ENCODE assay signal across 11 cellular contexts in genomic region chr1:172449012-172449584, GRCh38. TPM values are rescaled to one million over a fixed set of nuclear protein-coding genes. Genes with fewer than 3 reads are reported as not detected.
DNase-seq lines count a peak whose midpoint lies in the region; ATAC-seq and TF ChIP-seq lines count a peak whose summit lies in the region.
"Had no signal": no experiment of that assay in that cellular context is flagged by ENCODE, and none has a peak within 500 bp of the region (broad histone marks: within the 10 kb centered on the region; RNA-seq: fewer than 3 reads in every experiment).

No MANE protein-coding gene starts in this region.

- no peaks in the 10 kb centered on the region for H3K36me3 Mint-ChIP-seq in activated CD8-positive, alpha-beta T cell treated with anti-CD3 and anti-CD28 coated beads for 36 hours (ENCODE audit: low read depth)
- H3K36me3 Mint-ChIP-seq in activated CD8-positive, alpha-beta T cell treated with anti-CD3 and anti-CD28 coated beads, Interleukin-2, amount 10 ng/mL, durations not matched to agents 7 days and 5 days (ENCODE audit: low read depth), result no peaks in the 10 kb centered on the region
- no peaks in the 10 kb centered on the region for H3K36me3 Mint-ChIP-seq in MCF 10A (ENCODE audit: insufficient read depth, unreplicated experiment)

- H3K4me1 Mint-ChIP-seq in activated CD8-positive, alpha-beta T cell treated with anti-CD3 and anti-CD28 coated beads for 36 hours (ENCODE audit: low read depth), result peaks cover 27% of the 10 kb centered on the region
- H3K4me1 Mint-ChIP-seq in activated CD8-positive, alpha-beta T cell treated with anti-CD3 and anti-CD28 coated beads, Interleukin-2, amount 10 ng/mL, durations not matched to agents 7 days and 5 days (ENCODE audit: low read depth), result peaks cover 31% of the 10 kb centered on the region
- peaks cover 28% of the 10 kb centered on the region for H3K4me1 Mint-ChIP-seq in MCF 10A (ENCODE audit: insufficient read depth, unreplicated experiment)

- peak; percentile 21 for ATAC-seq in activated CD8-positive, alpha-beta T cell treated with anti-CD3 and anti-CD28 coated beads for 36 hours
- ATAC-seq in activated CD8-positive, alpha-beta T cell treated with anti-CD3 and anti-CD28 coated beads, Interleukin-2, amount 10 ng/mL, durations not matched to agents 7 days and 5 days, result no peak

- H4K8ac ChIP-seq in trophoblast cell (ENCODE audit: low read depth, low read length), result peak overlapping the region; percentile 79

- H3K14ac ChIP-seq in trophoblast cell (ENCODE audit: low read length), result peak overlapping the region; percentile 76

- peaks cover 2% of the 10 kb centered on the region for H3K79me2 ChIP-seq in trophoblast cell (ENCODE audit: control insufficient read depth, insufficient read depth, low read length, poor library complexity)

- H3K4me2 ChIP-seq in trophoblast cell (ENCODE audit: low read length), result no peak overlapping the region

- peaks cover 42% of the 10 kb centered on the region for H3K79me1 ChIP-seq in trophoblast cell (ENCODE audit: low read length)

- no peak for TF ChIP-seq EP300 in suprapubic skin (IDR thresholded peaks at IDR 0.05)

- TF ChIP-seq POLR2A in suprapubic skin (IDR thresholded peaks at IDR 0.05) (no peak), adrenal gland (IDR thresholded peaks at IDR 0.05) (no peak)

- H2BK5ac ChIP-seq in trophoblast cell (ENCODE audit: low read depth, low read length, poor library complexity), result peak overlapping the region; percentile 66

- no peak for TF ChIP-seq CTCF in activated CD8-positive, alpha-beta T cell treated with anti-CD3 and anti-CD28 coated beads for 36 hours (IDR thresholded peaks at IDR 0.05)
- TF ChIP-seq CTCF in MCF 10A (IDR thresholded peaks at IDR 0.05; ENCODE audit: unreplicated experiment), result no peak
- no peak for TF ChIP-seq CTCF in suprapubic skin (IDR thresholded peaks at IDR 0.05)
- TF ChIP-seq CTCF in adrenal gland (IDR thresholded peaks at IDR 0.05), result no peak

- H3K4ac ChIP-seq in trophoblast cell (ENCODE audit: low read depth, low read length), result peak overlapping the region; percentile 57

- DNase-seq in activated CD8-positive, alpha-beta T cell treated with anti-CD3 and anti-CD28 coated beads for 36 hours, result peak; percentile 37
- no peak for DNase-seq in activated CD8-positive, alpha-beta T cell treated with anti-CD3 and anti-CD28 coated beads, Interleukin-2, amount 10 ng/mL, durations not matched to agents 7 days and 5 days
- peak; percentile 58 for DNase-seq in NCI-H226
- DNase-seq in MCF 10A (ENCODE audit: unreplicated experiment), result no peak
- DNase-seq in trophoblast cell, result peak; percentile 83 to 93
- DNase-seq in putamen (ENCODE audit: low spot score), result no peak
- no peak for DNase-seq in suprapubic skin (ENCODE audit: low spot score in 2 of 2)
- DNase-seq in adrenal gland, result no peak

- H3K27ac Mint-ChIP-seq in activated CD8-positive, alpha-beta T cell treated with anti-CD3 and anti-CD28 coated beads for 36 hours, result no peak overlapping the region
- H3K27ac Mint-ChIP-seq in activated CD8-positive, alpha-beta T cell treated with anti-CD3 and anti-CD28 coated beads, Interleukin-2, amount 10 ng/mL, durations not matched to agents 7 days and 5 days, result no peak overlapping the region
- H3K27ac Mint-ChIP-seq in MCF 10A (ENCODE audit: low read depth, unreplicated experiment), result peak overlapping the region; percentile 44

- CTCF ChIA-PET in activated CD8-positive, alpha-beta T cell treated with anti-CD3 and anti-CD28 coated beads for 36 hours (lab: Charles Lee), result interaction anchor here (1.0 to 3.3 kb wide), 5 partner anchors 9 to 279 kb away, joined by 3 to 16 read pairs (median 3); no protein-coding TSS in a partner anchor
- CTCF ChIA-PET in activated CD8-positive, alpha-beta T cell treated with anti-CD3 and anti-CD28 coated beads, Interleukin-2, amount 10 ng/mL, durations not matched to agents 7 days and 5 days (lab: Charles Lee), result interaction anchor here (0.9 to 4.6 kb wide), 7 partner anchors 9 to 708 kb away, joined by 3 to 27 read pairs (median 4); partner anchors contain the start of gene VAMP4
- CTCF ChIA-PET in MCF 10A (lab: Yijun Ruan, JAX), result interaction anchor here (0.6 to 7.5 kb wide), 22 partner anchors 9 to 705 kb away, joined by 3 to 89 read pairs (median 3); no protein-coding TSS in a partner anchor

- H3K4me3 Mint-ChIP-seq in activated CD8-positive, alpha-beta T cell treated with anti-CD3 and anti-CD28 coated beads for 36 hours, result no peak overlapping the region
- no peak overlapping the region for H3K4me3 Mint-ChIP-seq in activated CD8-positive, alpha-beta T cell treated with anti-CD3 and anti-CD28 coated beads, Interleukin-2, amount 10 ng/mL, durations not matched to agents 7 days and 5 days
- H3K4me3 Mint-ChIP-seq in MCF 10A (ENCODE audit: unreplicated experiment), result no peak overlapping the region

- POLR2A ChIA-PET in activated CD8-positive, alpha-beta T cell treated with anti-CD3 and anti-CD28 coated beads for 36 hours (lab: Charles Lee), result no interaction called here
- POLR2A ChIA-PET in activated CD8-positive, alpha-beta T cell treated with anti-CD3 and anti-CD28 coated beads, Interleukin-2, amount 10 ng/mL, durations not matched to agents 7 days and 5 days (lab: Charles Lee), result no interaction called here
- POLR2A ChIA-PET in MCF 10A (lab: Yijun Ruan, JAX), result interaction anchor here (0.6 to 7.1 kb wide), 8 partner anchors 11 to 934 kb away, joined by 3 to 43 read pairs (median 4); partner anchors contain the start of gene SUCO

- H3K4me3 ChIP-seq in trophoblast cell (ENCODE audit: low read depth, low read length) (no peak overlapping the region), suprapubic skin (no peak overlapping the region), adrenal gland (no peak overlapping the region)

- H3K18ac ChIP-seq in trophoblast cell (ENCODE audit: low read length), result peak overlapping the region; percentile 69

- no peak overlapping the region for H3K9ac ChIP-seq in trophoblast cell (ENCODE audit: low read length)

- no peak overlapping the region for H3K23ac ChIP-seq in trophoblast cell (ENCODE audit: low read length)

- intact Hi-C loops in activated CD8-positive, alpha-beta T cell treated with anti-CD3 and anti-CD28 coated beads for 36 hours (cut with micrococcal nuclease), result no loop called here
- intact Hi-C loops in MCF 10A (cut with micrococcal nuclease) (no loop called here), adrenal gland (cut with DNase I) (loop anchor here (5.0 to 10.0 kb wide), 2 partner anchors 76 to 268 kb away; no protein-coding TSS in a partner anchor)

- H2AFZ ChIP-seq in trophoblast cell (ENCODE audit: insufficient read depth, low read length, poor library complexity), result peak overlapping the region; percentile 32

- WGBS in trophoblast cell (ENCODE audit: extremely low coverage, insufficient coverage, insufficient read length), result no CpG with 5 or more reads among the region's 6 CpGs
- 56% methylated on average over 6 of the region's 6 CpGs for WGBS in suprapubic skin
- 73 to 91% (median 85%) methylated on average over 6 of the region's 6 CpGs for WGBS in adrenal gland, 4 donors

- H3K27me3 ChIP-seq in trophoblast cell (ENCODE audit: insufficient read depth, low read length), result no peaks in the 10 kb centered on the region
- H3K27me3 ChIP-seq in suprapubic skin, result no peaks in the 10 kb centered on the region
- H3K27me3 ChIP-seq in adrenal gland, result no peaks in the 10 kb centered on the region

- H2AK5ac ChIP-seq in trophoblast cell (ENCODE audit: low read length), result peak overlapping the region; percentile 66

- no peak overlapping the region for H4K12ac ChIP-seq in trophoblast cell (ENCODE audit: low read depth, low read length)

- no TSS peak for BruUV-seq in MCF 10A (replicated peaks; lab: Mats Ljungman, UMichigan)

- H3K4me1 ChIP-seq in trophoblast cell (ENCODE audit: control insufficient read depth in 1 of 2, insufficient read depth in 2 of 2, low read length in 2 of 2) (peaks cover 25 to 39% of the 10 kb centered on the region in 2 experiments), suprapubic skin (peaks cover 28% of the 10 kb centered on the region), adrenal gland (replicated peaks in 1 of 2) (peaks cover 17 to 42% of the 10 kb centered on the region in 2 donors)

- peak overlapping the region; percentile 92 for H4K91ac ChIP-seq in trophoblast cell (ENCODE audit: low read depth, low read length)

- H3K9me3 ChIP-seq in trophoblast cell (ENCODE audit: insufficient read depth, low read depth, low read length) (no peaks in the 10 kb centered on the region), suprapubic skin (no peaks in the 10 kb centered on the region), adrenal gland (replicated peaks in 1 of 3) (no peaks in the 10 kb centered on the region)

- no peaks in the 10 kb centered on the region for H3K36me3 ChIP-seq in trophoblast cell (ENCODE audit: control insufficient read depth in 1 of 2, insufficient read depth in 2 of 2, low read length in 2 of 2)
- no peaks in the 10 kb centered on the region for H3K36me3 ChIP-seq in suprapubic skin
- no peaks in the 10 kb centered on the region for H3K36me3 ChIP-seq in adrenal gland (replicated peaks in 1 of 2)

- peak overlapping the region; percentile 85 for H3K27ac ChIP-seq in trophoblast cell (ENCODE audit: low read depth, low read length)
- H3K27ac ChIP-seq in suprapubic skin, result no peak overlapping the region
- H3K27ac ChIP-seq in adrenal gland, result no peak overlapping the region

- peak overlapping the region; percentile 91 for H2BK120ac ChIP-seq in trophoblast cell (ENCODE audit: insufficient read depth, low read length, poor library complexity)

- peak overlapping the region; percentile 93 for H2BK12ac ChIP-seq in trophoblast cell (ENCODE audit: low read length)

- H3K27me3 Mint-ChIP-seq in activated CD8-positive, alpha-beta T cell treated with anti-CD3 and anti-CD28 coated beads for 36 hours, result no peaks in the 10 kb centered on the region
- H3K27me3 Mint-ChIP-seq in activated CD8-positive, alpha-beta T cell treated with anti-CD3 and anti-CD28 coated beads, Interleukin-2, amount 10 ng/mL, durations not matched to agents 7 days and 5 days (ENCODE audit: low read depth), result no peaks in the 10 kb centered on the region
- no peaks in the 10 kb centered on the region for H3K27me3 Mint-ChIP-seq in MCF 10A (ENCODE audit: insufficient read depth, unreplicated experiment)

- H3K9me3 Mint-ChIP-seq in activated CD8-positive, alpha-beta T cell treated with anti-CD3 and anti-CD28 coated beads for 36 hours, result no peaks in the 10 kb centered on the region
- no peaks in the 10 kb centered on the region for H3K9me3 Mint-ChIP-seq in activated CD8-positive, alpha-beta T cell treated with anti-CD3 and anti-CD28 coated beads, Interleukin-2, amount 10 ng/mL, durations not matched to agents 7 days and 5 days (ENCODE audit: insufficient read depth)
- no peaks in the 10 kb centered on the region for H3K9me3 Mint-ChIP-seq in MCF 10A (ENCODE audit: unreplicated experiment)

RNA-seq across cellular contexts. Expression of gene PIGC, which starts 5.2 kb away (rescaled TPM):
- total RNA-seq in activated CD8-positive, alpha-beta T cell treated with anti-CD3 and anti-CD28 coated beads for 36 hours, result 10 to 100 TPM; 17.8 to 19.5 TPM
- 10 to 100 TPM; 25.4 to 27.0 TPM for total RNA-seq in activated CD8-positive, alpha-beta T cell treated with anti-CD3 and anti-CD28 coated beads, Interleukin-2, amount 10 ng/mL, durations not matched to agents 7 days and 5 days
- total RNA-seq in MCF 10A (2022) (20.2 and 23.1 TPM in 2 replicates), suprapubic skin (10 to 100 TPM; 16.8 to 51.8 (median 34.1) TPM), adrenal gland (10 to 100 TPM; 19.7 to 33.6 (median 25.2) TPM)
- 24.8 and 24.9 TPM in 2 replicates for polyA plus RNA-seq in trophoblast cell (2013)
- polyA plus RNA-seq in adrenal gland, result 10 to 100 TPM; 20.3 to 30.9 (median 27.7) TPM

RNA-seq across cellular contexts. Expression of gene C1orf105, which starts 28.6 kb away (rescaled TPM):
- total RNA-seq in activated CD8-positive, alpha-beta T cell treated with anti-CD3 and anti-CD28 coated beads for 36 hours, result not detected
- not detected for total RNA-seq in activated CD8-positive, alpha-beta T cell treated with anti-CD3 and anti-CD28 coated beads, Interleukin-2, amount 10 ng/mL, durations not matched to agents 7 days and 5 days
- not detected in 2 replicates for total RNA-seq in MCF 10A (2022)
- 36.7 and 38.1 TPM in 2 replicates for polyA plus RNA-seq in trophoblast cell (2013)
- 1 to 10 TPM in 2 of 4 donors, under 1 TPM in 1, not detected in 1; 0.89 to 1.5 (median 1.5) TPM for total RNA-seq in suprapubic skin
- total RNA-seq in adrenal gland, result under 1 TPM in 2 of 8 donors, not detected in 6; 0.39 to 0.80 TPM
- polyA plus RNA-seq in adrenal gland, result under 1 TPM in 1 of 3 donors, not detected in 2; 0.37 TPM
- total RNA-seq: epithelial cell of proximal tubule, kidney had no signal
- polyA plus RNA-seq: BJ had no signal

Comparison
In these comparisons a context has a peak if more than half of its experiments do, and no peak if none do; other contexts are left out.
1. DNase-seq: peak in activated CD8-positive, alpha-beta T cell treated with anti-CD3 and anti-CD28 coated beads for 36 hours (single experiment), NCI-H226 (single experiment) and trophoblast cell (2 of 2); none in activated CD8-positive, alpha-beta T cell treated with anti-CD3 and anti-CD28 coated beads, Interleukin-2, amount 10 ng/mL, durations not matched to agents 7 days and 5 days (single experiment), MCF 10A (single experiment), putamen (single experiment), suprapubic skin (0 of 2) and adrenal gland (0 of 7).
2. intact Hi-C loops: an anchor here in adrenal gland (5.0 to 10.0 kb wide); none called in activated CD8-positive, alpha-beta T cell treated with anti-CD3 and anti-CD28 coated beads for 36 hours and MCF 10A.